Comparison of ENCODE assay signal across 2 cellular contexts in genomic region chr22:27300661-27301285, GRCh38.
TF ChIP-seq lines count a peak whose summit lies in the region.

No MANE protein-coding gene starts in this region.

TF ChIP-seq in A549, 52 proteins besides CTCF, POLR2A, EP300 and RAD21:
- TF ChIP-seq GATA3 (IDR thresholded peaks at IDR 0.05; ENCODE audit: borderline replicate concordance) (no peak), SREBF2 (IDR thresholded peaks at IDR 0.05) (no peak), REST (IDR thresholded peaks at IDR 0.05) (no peak), NPAS2 (CRISPR knock-in tag; IDR thresholded peaks at IDR 0.05; ENCODE audit: borderline replicate concordance) (no peak), FOXS1 (CRISPR knock-in tag; IDR thresholded peaks at IDR 0.05) (no peak), KDM1A (IDR thresholded peaks at IDR 0.05; ENCODE audit: low read depth) (0 out of 2 replicates have a peak, but pooled peaks have one; percentile 21)

TF ChIP-seq in K562, 482 proteins besides CTCF, POLR2A, EP300 and RAD21:
- TF ChIP-seq ESRRA (IDR thresholded peaks at IDR 0.05; ENCODE audit: borderline replicate concordance, low read depth) (peak; percentile 80), BCOR (IDR thresholded peaks at IDR 0.05) (peak; percentile 38; the same call in 1 of the 2 replicates), NCOA6 (IDR thresholded peaks at IDR 0.05) (no peak), RBM25 (IDR thresholded peaks at IDR 0.05; ENCODE audit: low read depth, low read length, severe bottlenecking) (peak; percentile 37), ZNF224 (CRISPR knock-in tag; IDR thresholded peaks at IDR 0.05) (no peak)
TF ChIP-seq in K562: peak in this region for 3.
